In genomic region chr1:168879906-168880734, GRCh38 we compare ENCODE assay signal across 11 cellular contexts.
DNase-seq lines count a peak whose midpoint lies in the region; ATAC-seq, FAIRE-seq and TF ChIP-seq lines count a peak whose summit lies in the region.
"Had no signal": no experiment of that assay in that cellular context is flagged by ENCODE, and none has a peak within 500 bp of the region (broad histone marks: within the 10 kb centered on the region; RNA-seq: fewer than 3 reads in every experiment).

No MANE protein-coding gene starts in this region.

- H3K4me3 ChIP-seq in PC-9 (peak overlapping the region; percentile 44; the same call in 1 of the 2 replicates), gastroesophageal sphincter (no peak overlapping the region), psoas muscle (no peak overlapping the region)

- POLR2A ChIA-PET in PC-9 (lab: Charles Lee; ENCODE audit: unreplicated experiment), result interaction anchor here (0.6 to 0.9 kb wide), 2 partner anchors 27 to 177 kb away, joined by 4 to 5 read pairs; no protein-coding TSS in a partner anchor

- peak overlapping the region; percentile 69 for H2AFZ ChIP-seq in PC-9

- intact Hi-C loops in PC-9 (cut with micrococcal nuclease; ENCODE audit: unreplicated experiment), result no loop called here
- intact Hi-C loops in psoas muscle (cut with DNase I), result no loop called here

- peak overlapping the region; percentile 76 for H3K4me2 ChIP-seq in PC-9

- no peaks in the 10 kb centered on the region for H3K9me2 ChIP-seq in PC-9 (ENCODE audit: insufficient read depth)

- H3K9me3 ChIP-seq in PC-9 (ENCODE audit: insufficient read depth, low read depth) (no peaks in the 10 kb centered on the region), gastroesophageal sphincter (no peaks in the 10 kb centered on the region), psoas muscle (no peaks in the 10 kb centered on the region)
- H3K9me3 ChIP-seq: Caco-2 had no signal

- no peak for TF ChIP-seq EP300 in gastroesophageal sphincter (IDR thresholded peaks at IDR 0.05)

- 30 to 43% methylated on average over 7 to 8 of the region's 10 CpGs for WGBS in gastroesophageal sphincter (ENCODE audit: low coverage in 1 of 2), 2 donors
- 15 to 23% (median 15%) methylated on average over 10 of the region's 10 CpGs for WGBS in psoas muscle, 3 donors

- H3F3A ChIP-seq in PC-9 (ENCODE audit: insufficient read depth, low read depth), result peaks cover 21% of the 10 kb centered on the region

- CTCF ChIA-PET in PC-9 (lab: Charles Lee), result interaction anchor here (0.7 to 1.0 kb wide), 2 partner anchors 17 to 277 kb away, joined by 3 to 7 read pairs; no protein-coding TSS in a partner anchor

- TF ChIP-seq CTCF in PC-9 (conservative IDR thresholded peaks at IDR 0.05), result no peak
- no peak for TF ChIP-seq CTCF in gastroesophageal sphincter (IDR thresholded peaks at IDR 0.05)
- no peak for TF ChIP-seq CTCF in psoas muscle (IDR thresholded peaks at IDR 0.05)

- H4K20me1 ChIP-seq in PC-9 (ENCODE audit: insufficient read depth), result no peaks in the 10 kb centered on the region

- ATAC-seq in gastroesophageal sphincter (peak; percentile 89), psoas muscle (peak; percentile 30 to 84 (median 72)), HG02763 (IDR thresholded peaks at IDR 0.05; ENCODE audit: unreplicated experiment) (no peak), GM19351 (IDR thresholded peaks at IDR 0.05; ENCODE audit: unreplicated experiment) (no peak)
- ATAC-seq: activated CD4-positive, alpha-beta T cell treated with anti-CD3 and anti-CD28 coated beads for 36 hours; HCT116 had no signal

- no TSS peak for BruUV-seq in PC-9 (replicated peaks; lab: Mats Ljungman, UMichigan)

- H3K27ac ChIP-seq in PC-9 (peak overlapping the region; percentile 80), gastroesophageal sphincter (peak overlapping the region in 3 of 4 donors; percentile 49 to 67 (median 56)), psoas muscle (peak overlapping the region; percentile 42)

- DNase-seq in Daoy (ENCODE audit: low read depth) (peak; percentile 8), PC-9 (peak; percentile 49 to 93), psoas muscle (peak in 1 of 2 donors; percentile 62), GM12892 (ENCODE audit: insufficient read length) (no peak)
- DNase-seq in activated CD8-positive, alpha-beta memory T cell treated with anti-CD3 and anti-CD28 coated beads for 24 hours, result no peak
- DNase-seq: activated CD4-positive, alpha-beta T cell treated with anti-CD3 and anti-CD28 coated beads for 36 hours; Caco-2 had no signal

- H3K36me3 ChIP-seq in PC-9 (ENCODE audit: low read depth) (no peaks in the 10 kb centered on the region), gastroesophageal sphincter (no peaks in the 10 kb centered on the region), psoas muscle (ENCODE audit: insufficient read depth in 1 of 2, low read depth in 1 of 2) (no peaks in the 10 kb centered on the region)

- FAIRE-seq in GM12892 (lab: Jason Lieb, UNC), result no peak

- no peak for TF ChIP-seq POLR2A in gastroesophageal sphincter (IDR thresholded peaks at IDR 0.05)
- no peak for TF ChIP-seq POLR2A in GM12892 (IDR thresholded peaks at IDR 0.05; ENCODE audit: low read depth, low read length)

- H3K79me2 ChIP-seq in PC-9 (ENCODE audit: low read depth), result no peaks in the 10 kb centered on the region

- H3K27me3 ChIP-seq in PC-9 (ENCODE audit: insufficient read depth, low read depth) (no peaks in the 10 kb centered on the region), gastroesophageal sphincter (no peaks in the 10 kb centered on the region), psoas muscle (ENCODE audit: insufficient read depth in 3 of 3, low read length in 2 of 3) (no peaks in the 10 kb centered on the region)

- H3K4me1 ChIP-seq in PC-9 (replicated peaks; ENCODE audit: insufficient read depth) (peaks cover 32% of the 10 kb centered on the region), gastroesophageal sphincter (peaks cover 0 to 25% (median 5%) of the 10 kb centered on the region in 3 donors), psoas muscle (peaks cover 16% of the 10 kb centered on the region)

Comparison
In these comparisons a context has a peak if more than half of its experiments do, and no peak if none do; other contexts are left out.
1. DNase-seq: peak in Daoy (single experiment) and PC-9 (2 of 2); none in GM12892 (single experiment) and activated CD8-positive, alpha-beta memory T cell treated with anti-CD3 and anti-CD28 coated beads for 24 hours (single experiment).
2. ATAC-seq: peak in gastroesophageal sphincter (single experiment) and psoas muscle (4 of 4); none in HG02763 (single experiment) and GM19351 (single experiment).
3. Peak in every context shown above with its lines, with median percentiles within 50 percentile points of each other: H3K27ac ChIP-seq.